ENCODE assay signal across 36 cellular contexts in the genomic region with DNA sequence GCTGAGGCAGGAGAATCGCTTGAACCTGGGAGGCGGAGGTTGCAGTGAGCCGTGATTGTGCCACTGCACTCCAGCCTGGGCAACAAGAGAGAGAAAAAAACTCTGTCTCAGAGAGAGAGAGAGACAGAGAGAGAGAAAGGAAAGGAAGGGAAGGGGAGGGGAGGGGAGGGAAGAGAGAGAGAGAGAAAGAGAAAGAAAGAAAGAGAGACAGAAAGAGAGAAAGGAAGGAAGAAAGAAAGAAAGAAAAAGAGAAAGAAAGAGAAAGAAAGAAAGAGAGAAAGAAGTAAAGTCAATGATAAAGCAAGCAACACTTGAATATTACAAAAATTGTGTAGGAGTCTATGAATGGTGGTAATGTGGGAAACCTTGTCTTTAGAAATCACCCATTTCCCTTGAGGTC.
"Had no signal": no experiment of that assay in that cellular context is flagged by ENCODE, and none has a peak within 500 bp of the region (broad histone marks: within the 10 kb centered on the region; RNA-seq: fewer than 3 reads in every experiment).

No MANE protein-coding gene starts in this region.

- H3K4me1 ChIP-seq: ascending aorta had no signal

- H3K27ac Mint-ChIP-seq: activated CD4-positive, alpha-beta memory T cell treated with anti-CD3 and anti-CD28 coated beads, Interleukin-2, amount 10 ng/mL, durations not matched to agents 7 days and 5 days; activated CD4-positive, alpha-beta T cell treated with anti-CD3 and anti-CD28 coated beads for 36 hours; activated CD4-positive, alpha-beta T cell treated with anti-CD3 and anti-CD28 coated beads, Interleukin-2, amount 10 ng/mL, durations not matched to agents 7 days and 5 days; activated CD8-positive, alpha-beta memory T cell treated with anti-CD3 and anti-CD28 coated beads, Interleukin-2, amount 10 ng/mL, durations not matched to agents 7 days and 5 days; activated CD8-positive, alpha-beta T cell treated with anti-CD3 and anti-CD28 coated beads, Interleukin-2, amount 10 ng/mL, durations not matched to agents 7 days and 5 days; activated naive CD4-positive, alpha-beta T cell treated with anti-CD3 and anti-CD28 coated beads, Interleukin-2, amount 10 ng/mL, durations not matched to agents 7 days and 5 days; activated naive CD4-positive, alpha-beta T cell treated with anti-CD3 and anti-CD28 coated beads, Interleukin-2, amount 50 U/mL, for 24 hours; activated naive CD8-positive, alpha-beta T cell; activated naive CD8-positive, alpha-beta T cell treated with anti-CD3 and anti-CD28 coated beads, Interleukin-2, amount 10 ng/mL, durations not matched to agents 7 days and 5 days; activated naive CD8-positive, alpha-beta T cell treated with anti-CD3 and anti-CD28 coated beads, Interleukin-2, amount 50 U/mL, for 24 hours; activated T-cell treated with anti-CD3 and anti-CD28 coated beads, Interleukin-2, amount 50 U/mL, for 24 hours; activated T-helper 2 cell treated with anti-CD3 and anti-CD28 coated beads, Interferon-gamma antibody, Interleukin-2, Interleukin-4, amounts not matched to agents 10 μg/mL and 5 μg/mL and 100 μg/mL, durations not matched to agents 14 hours and 24 hours and 36 hours; brain; T-helper 1 cell treated with Interleukin-12 subunit alpha and Interleukin-12 subunit beta and Interleukin-4 antibody, amounts not matched to agents 30 μg/mL and 1 μg/mL, for 36 hours; T-helper 2 cell treated with Interferon-gamma antibody and Interleukin-4, amounts not matched to agents 5 μg/mL and 100 μg/mL, for 36 hours had no signal

- DNase-seq: activated CD4-positive, alpha-beta memory T cell treated with anti-CD3 and anti-CD28 coated beads, Interleukin-2, amount 10 ng/mL, durations not matched to agents 7 days and 5 days; activated CD4-positive, alpha-beta T cell treated with anti-CD3 and anti-CD28 coated beads for 1 hour; activated CD4-positive, alpha-beta T cell treated with anti-CD3 and anti-CD28 coated beads for 36 hours; activated CD4-positive, alpha-beta T cell treated with anti-CD3 and anti-CD28 coated beads for 48 hours; activated CD4-positive, alpha-beta T cell treated with anti-CD3 and anti-CD28 coated beads, Interleukin-2, amount 10 ng/mL, durations not matched to agents 7 days and 5 days; activated CD4-positive, alpha-beta T cell treated with anti-CD3 and anti-CD28 coated beads, Interleukin-2, amount 50 U/mL, for 48 hours; activated CD4-positive, CD25-positive, alpha-beta regulatory T cell; activated CD8-positive, alpha-beta memory T cell treated with anti-CD3 and anti-CD28 coated beads for 24 hours; activated CD8-positive, alpha-beta memory T cell treated with anti-CD3 and anti-CD28 coated beads, Interleukin-2, amount 10 ng/mL, durations not matched to agents 7 days and 5 days; activated CD8-positive, alpha-beta memory T cell treated with anti-CD3 and anti-CD28 coated beads, Interleukin-2, amount 50 U/mL, for 48 hours; activated CD8-positive, alpha-beta T cell treated with anti-CD3 and anti-CD28 coated beads, Interleukin-2, amount 10 ng/mL, durations not matched to agents 7 days and 5 days; activated effector memory CD4-positive, alpha-beta T cell treated with Interleukin-2 at 50 U/mL for 16 hours; activated gamma-delta T cell; activated naive CD4-positive, alpha-beta T cell treated with anti-CD3 and anti-CD28 coated beads, Interleukin-2, amount 10 ng/mL, durations not matched to agents 7 days and 5 days; activated naive CD4-positive, alpha-beta T cell treated with Interleukin-2 at 50 U/mL for 16 hours; activated naive CD8-positive, alpha-beta T cell treated with anti-CD3 and anti-CD28 coated beads, Interleukin-2, amount 10 ng/mL, durations not matched to agents 7 days and 5 days; activated naive CD8-positive, alpha-beta T cell treated with anti-CD3 and anti-CD28 coated beads, Interleukin-2, amount 50 U/mL, for 24 hours; activated T-cell treated with anti-CD3 and anti-CD28 coated beads, Interleukin-2, amount 50 U/mL, for 24 hours; activated T-cell treated with anti-CD3 and anti-CD28 coated beads, Interleukin-2, amount 50 U/mL, for 48 hours; amygdala; anterior cingulate cortex; caudate nucleus; cerebellar nuclear complex; T-helper 2 cell; T-helper 9 cell had no signal

- H3K36me3 Mint-ChIP-seq: activated CD8-positive, alpha-beta memory T cell treated with anti-CD3 and anti-CD28 coated beads, Interleukin-2, amount 10 ng/mL, durations not matched to agents 7 days and 5 days; activated naive CD4-positive, alpha-beta T cell treated with anti-CD3 and anti-CD28 coated beads, Interleukin-2, amount 10 ng/mL, durations not matched to agents 7 days and 5 days; activated naive CD4-positive, alpha-beta T cell treated with anti-CD3 and anti-CD28 coated beads, Interleukin-2, amount 50 U/mL, for 24 hours; activated naive CD8-positive, alpha-beta T cell treated with anti-CD3 and anti-CD28 coated beads, Interleukin-2, amount 10 ng/mL, durations not matched to agents 7 days and 5 days; brain had no signal

- H3K4me1 Mint-ChIP-seq: activated CD4-positive, alpha-beta memory T cell treated with anti-CD3 and anti-CD28 coated beads, Interleukin-2, amount 10 ng/mL, durations not matched to agents 7 days and 5 days; activated CD4-positive, alpha-beta T cell treated with anti-CD3 and anti-CD28 coated beads for 36 hours; activated CD4-positive, alpha-beta T cell treated with anti-CD3 and anti-CD28 coated beads, Interleukin-2, amount 10 ng/mL, durations not matched to agents 7 days and 5 days; activated CD8-positive, alpha-beta memory T cell treated with anti-CD3 and anti-CD28 coated beads, Interleukin-2, amount 10 ng/mL, durations not matched to agents 7 days and 5 days; activated naive CD4-positive, alpha-beta T cell treated with anti-CD3 and anti-CD28 coated beads, Interleukin-2, amount 10 ng/mL, durations not matched to agents 7 days and 5 days; activated naive CD4-positive, alpha-beta T cell treated with anti-CD3 and anti-CD28 coated beads, Interleukin-2, amount 50 U/mL, for 24 hours; activated naive CD8-positive, alpha-beta T cell treated with anti-CD3 and anti-CD28 coated beads, Interleukin-2, amount 10 ng/mL, durations not matched to agents 7 days and 5 days; activated naive CD8-positive, alpha-beta T cell treated with anti-CD3 and anti-CD28 coated beads, Interleukin-2, amount 50 U/mL, for 24 hours; brain; central memory CD8-positive, alpha-beta T cell had no signal

- H3K27me3 ChIP-seq: ascending aorta, cardiac muscle cell had no signal

- H3K36me3 ChIP-seq: ascending aorta, cardiac muscle cell had no signal

- H3K9me3 ChIP-seq: ascending aorta had no signal

- H3K27me3 Mint-ChIP-seq: activated CD4-positive, alpha-beta memory T cell treated with anti-CD3 and anti-CD28 coated beads, Interleukin-2, amount 10 ng/mL, durations not matched to agents 7 days and 5 days; activated CD4-positive, alpha-beta T cell treated with anti-CD3 and anti-CD28 coated beads for 36 hours; activated CD4-positive, alpha-beta T cell treated with anti-CD3 and anti-CD28 coated beads, Interleukin-2, amount 10 ng/mL, durations not matched to agents 7 days and 5 days; activated CD8-positive, alpha-beta memory T cell treated with anti-CD3 and anti-CD28 coated beads, Interleukin-2, amount 10 ng/mL, durations not matched to agents 7 days and 5 days; activated naive CD4-positive, alpha-beta T cell treated with anti-CD3 and anti-CD28 coated beads, Interleukin-2, amount 10 ng/mL, durations not matched to agents 7 days and 5 days; activated naive CD8-positive, alpha-beta T cell treated with anti-CD3 and anti-CD28 coated beads, Interleukin-2, amount 10 ng/mL, durations not matched to agents 7 days and 5 days; activated naive CD8-positive, alpha-beta T cell treated with anti-CD3 and anti-CD28 coated beads, Interleukin-2, amount 50 U/mL, for 24 hours; central memory CD8-positive, alpha-beta T cell had no signal

- H3K4me3 ChIP-seq: ascending aorta, cardiac muscle cell had no signal

- H3K27ac ChIP-seq: ascending aorta, cardiac muscle cell, VCaP had no signal

- ATAC-seq: activated CD4-positive, alpha-beta T cell treated with anti-CD3 and anti-CD28 coated beads for 36 hours; activated CD4-positive, CD25-positive, alpha-beta regulatory T cell treated with anti-CD3 and anti-CD28 coated beads, Interleukin-2, amount 50 U/mL, for 24 hours; activated CD8-positive, alpha-beta memory T cell treated with anti-CD3 and anti-CD28 coated beads, Interleukin-2, amount 10 ng/mL, durations not matched to agents 7 days and 5 days; activated CD8-positive, alpha-beta T cell treated with anti-CD3 and anti-CD28 coated beads, Interleukin-2, amount 10 ng/mL, durations not matched to agents 7 days and 5 days; activated naive CD8-positive, alpha-beta T cell treated with anti-CD3 and anti-CD28 coated beads, Interleukin-2, amount 50 U/mL, for 24 hours had no signal

- H3K4me3 Mint-ChIP-seq: activated CD4-positive, alpha-beta memory T cell treated with anti-CD3 and anti-CD28 coated beads, Interleukin-2, amount 10 ng/mL, durations not matched to agents 7 days and 5 days; activated CD4-positive, alpha-beta T cell treated with anti-CD3 and anti-CD28 coated beads for 36 hours; activated CD4-positive, alpha-beta T cell treated with anti-CD3 and anti-CD28 coated beads, Interleukin-2, amount 10 ng/mL, durations not matched to agents 7 days and 5 days; activated CD8-positive, alpha-beta memory T cell treated with anti-CD3 and anti-CD28 coated beads, Interleukin-2, amount 10 ng/mL, durations not matched to agents 7 days and 5 days; activated CD8-positive, alpha-beta T cell treated with anti-CD3 and anti-CD28 coated beads, Interleukin-2, amount 10 ng/mL, durations not matched to agents 7 days and 5 days; activated naive CD4-positive, alpha-beta T cell treated with anti-CD3 and anti-CD28 coated beads, Interleukin-2, amount 10 ng/mL, durations not matched to agents 7 days and 5 days; activated naive CD4-positive, alpha-beta T cell treated with anti-CD3 and anti-CD28 coated beads, Interleukin-2, amount 50 U/mL, for 24 hours; activated naive CD8-positive, alpha-beta T cell; activated naive CD8-positive, alpha-beta T cell treated with anti-CD3 and anti-CD28 coated beads, Interleukin-2, amount 10 ng/mL, durations not matched to agents 7 days and 5 days; activated naive CD8-positive, alpha-beta T cell treated with anti-CD3 and anti-CD28 coated beads, Interleukin-2, amount 50 U/mL, for 24 hours; activated T-cell treated with anti-CD3 and anti-CD28 coated beads, Interleukin-2, amount 50 U/mL, for 24 hours; brain; central memory CD8-positive, alpha-beta T cell; T-helper 1 cell treated with Interleukin-12 subunit alpha and Interleukin-12 subunit beta and Interleukin-4 antibody, amounts not matched to agents 30 μg/mL and 1 μg/mL, for 36 hours; T-helper 2 cell treated with Interferon-gamma antibody and Interleukin-4, amounts not matched to agents 5 μg/mL and 100 μg/mL, for 36 hours had no signal
